In genomic region chr17:40879026-40879425, GRCh38 we compare ENCODE assay signal across 33 cellular contexts. TPM values are rescaled to one million over a fixed set of nuclear protein-coding genes. Genes with fewer than 3 reads are reported as not detected.
"Had no signal": no experiment of that assay in that cellular context is flagged by ENCODE, and none has a peak within 500 bp of the region (broad histone marks: within the 10 kb centered on the region; RNA-seq: fewer than 3 reads in every experiment).

No MANE protein-coding gene starts in this region.

- DNase-seq: naive thymus-derived CD4-positive, alpha-beta T cell; natural killer cell; occipital lobe; ovary; posterior cingulate gyrus; psoas muscle; right cardiac atrium; right lobe of liver; sigmoid colon; spleen; stimulated activated CD4-positive, alpha-beta T cell treated with anti-CD3 and anti-CD28 coated beads, Interleukin-12 subunit alpha, Interleukin-12 subunit beta, amount 100 ng/mL, for 4 hours; stimulated activated CD4-positive, alpha-beta T cell treated with anti-CD3 and anti-CD28 coated beads, Interleukin-1b, Interleukin-23, amount 100 ng/mL, for 48 hours; stimulated activated CD4-positive, alpha-beta T cell treated with anti-CD3 and anti-CD28 coated beads, Interleukin-4, amount 100 ng/mL, for 24 hours; stimulated activated naive B cell treated with anti-CD40 and anti-IgM and Interleukin-4, amounts not matched to agents 10 μg/mL and 1 μg/mL and 100 μg/mL, for 72 hours; stimulated activated naive CD4-positive, alpha-beta T cell treated with Interleukin-2 at 50 U/mL for 16 hours; stomach; thyroid gland; trophoblast cell; upper lobe of left lung had no signal

- H3K4me2 ChIP-seq: neural progenitor cell, smooth muscle cell had no signal

- H3K27ac ChIP-seq: neural progenitor cell, ovary, parathyroid adenoma, psoas muscle, right lobe of liver, sigmoid colon, skin epidermis, spleen, stomach, thoracic aorta, thyroid gland, tibial nerve, upper lobe of left lung, vagina had no signal

- H3K9ac ChIP-seq: neural progenitor cell, parathyroid adenoma had no signal

- H3K79me2 ChIP-seq: parathyroid adenoma had no signal

- H3K36me3 ChIP-seq: neural progenitor cell, ovary, right lobe of liver, sigmoid colon, spleen, stomach, thoracic aorta, thyroid gland, tibial nerve, upper lobe of left lung, vagina had no signal

- H3K4me3 ChIP-seq: neural progenitor cell, ovary, psoas muscle, right lobe of liver, sigmoid colon, skin epidermis, smooth muscle cell, spleen, stomach, thoracic aorta, thyroid gland, tibial nerve, upper lobe of left lung, vagina had no signal

- H3K4me1 ChIP-seq: neural progenitor cell, parathyroid adenoma, psoas muscle, right lobe of liver, sigmoid colon, spleen, stomach, thyroid gland, tibial nerve, upper lobe of left lung, vagina had no signal

- H3K9me3 ChIP-seq: ovary, psoas muscle, right lobe of liver, sigmoid colon, spleen, stomach, thoracic aorta, thyroid gland, tibial nerve, upper lobe of left lung, vagina had no signal

- H2AFZ ChIP-seq: neural progenitor cell, parathyroid adenoma had no signal

- H3K27me3 ChIP-seq: neural progenitor cell, ovary, right lobe of liver, sigmoid colon, spleen, stomach, thyroid gland, tibial nerve, upper lobe of left lung, vagina had no signal

RNA-seq across cellular contexts. Expression of gene KRT20, which starts 6.0 kb away (rescaled TPM):
- total RNA-seq: naive thymus-derived CD4-positive, alpha-beta T cell; natural killer cell; occipital lobe; osteoblast; progenitor cell of endocrine pancreas; renal cortical epithelial cell; right cardiac atrium; right lobe of liver; smooth muscle cell; spleen; subcutaneous adipose tissue; thyroid gland; tibial nerve; vagina had no signal
- polyA plus RNA-seq: naive thymus-derived CD4-positive, alpha-beta T cell; neural cell; smooth muscle cell had no signal

RNA-seq across cellular contexts. Expression of gene KRT12, which starts 12.0 kb away (rescaled TPM):
- total RNA-seq: naive thymus-derived CD4-positive, alpha-beta T cell; natural killer cell; occipital lobe; osteoblast; ovary; progenitor cell of endocrine pancreas; psoas muscle; renal cortical epithelial cell; right cardiac atrium; right lobe of liver; sigmoid colon; smooth muscle cell; spleen; temporal lobe; thoracic aorta; thyroid gland; tibial nerve; upper lobe of left lung; ureter; vagina had no signal
- polyA plus RNA-seq: naive thymus-derived CD4-positive, alpha-beta T cell; neural cell; ovary; psoas muscle; right cardiac atrium; smooth muscle cell; spleen had no signal

RNA-seq across cellular contexts. Expression of gene KRT23, which starts 58.4 kb away (rescaled TPM):
- total RNA-seq: right cardiac atrium, stomach, subcutaneous adipose tissue, tibial nerve had no signal
- polyA plus RNA-seq: naive thymus-derived CD4-positive, alpha-beta T cell; right cardiac atrium had no signal
